In genomic region chr1:53639996-53640695, GRCh38 we compare ENCODE assay signal across 1 cellular context.
TF ChIP-seq lines count a peak whose summit lies in the region.

No MANE protein-coding gene starts in this region.

TF ChIP-seq in WTC11, 78 proteins besides CTCF, POLR2A, EP300 and RAD21:
- TF ChIP-seq CREM (CRISPR knock-in tag; IDR thresholded peaks at IDR 0.05) (no peak), NR1H2 (CRISPR knock-in tag; IDR thresholded peaks at IDR 0.05) (no peak), AR (CRISPR knock-in tag; IDR thresholded peaks at IDR 0.05) (no peak), FOXJ3 (CRISPR knock-in tag; IDR thresholded peaks at IDR 0.05; ENCODE audit: borderline replicate concordance) (no peak), ZNF671 (CRISPR knock-in tag; IDR thresholded peaks at IDR 0.05) (no peak), ZNF396 (CRISPR knock-in tag; IDR thresholded peaks at IDR 0.05; ENCODE audit: borderline replicate concordance) (no peak), ZNF317 (CRISPR knock-in tag; IDR thresholded peaks at IDR 0.05; ENCODE audit: borderline replicate concordance, low read depth) (no peak), NR3C1 (CRISPR knock-in tag; conservative IDR thresholded peaks at IDR 0.05; ENCODE audit: low read depth) (no peak), JAZF1 (CRISPR knock-in tag; IDR thresholded peaks at IDR 0.05) (no peak), HMGA2 (CRISPR knock-in tag; IDR thresholded peaks at IDR 0.05) (no peak), ZNF138 (CRISPR knock-in tag; conservative IDR thresholded peaks at IDR 0.05) (no peak), ZBTB21 (CRISPR knock-in tag; IDR thresholded peaks at IDR 0.05; ENCODE audit: borderline replicate concordance) (no peak), FOXP1 (CRISPR knock-in tag; IDR thresholded peaks at IDR 0.05; ENCODE audit: borderline replicate concordance) (no peak), SOX15 (CRISPR knock-in tag; IDR thresholded peaks at IDR 0.05) (no peak), RORB (CRISPR knock-in tag; IDR thresholded peaks at IDR 0.05) (no peak)
- TF ChIP-seq, protein P1, sequence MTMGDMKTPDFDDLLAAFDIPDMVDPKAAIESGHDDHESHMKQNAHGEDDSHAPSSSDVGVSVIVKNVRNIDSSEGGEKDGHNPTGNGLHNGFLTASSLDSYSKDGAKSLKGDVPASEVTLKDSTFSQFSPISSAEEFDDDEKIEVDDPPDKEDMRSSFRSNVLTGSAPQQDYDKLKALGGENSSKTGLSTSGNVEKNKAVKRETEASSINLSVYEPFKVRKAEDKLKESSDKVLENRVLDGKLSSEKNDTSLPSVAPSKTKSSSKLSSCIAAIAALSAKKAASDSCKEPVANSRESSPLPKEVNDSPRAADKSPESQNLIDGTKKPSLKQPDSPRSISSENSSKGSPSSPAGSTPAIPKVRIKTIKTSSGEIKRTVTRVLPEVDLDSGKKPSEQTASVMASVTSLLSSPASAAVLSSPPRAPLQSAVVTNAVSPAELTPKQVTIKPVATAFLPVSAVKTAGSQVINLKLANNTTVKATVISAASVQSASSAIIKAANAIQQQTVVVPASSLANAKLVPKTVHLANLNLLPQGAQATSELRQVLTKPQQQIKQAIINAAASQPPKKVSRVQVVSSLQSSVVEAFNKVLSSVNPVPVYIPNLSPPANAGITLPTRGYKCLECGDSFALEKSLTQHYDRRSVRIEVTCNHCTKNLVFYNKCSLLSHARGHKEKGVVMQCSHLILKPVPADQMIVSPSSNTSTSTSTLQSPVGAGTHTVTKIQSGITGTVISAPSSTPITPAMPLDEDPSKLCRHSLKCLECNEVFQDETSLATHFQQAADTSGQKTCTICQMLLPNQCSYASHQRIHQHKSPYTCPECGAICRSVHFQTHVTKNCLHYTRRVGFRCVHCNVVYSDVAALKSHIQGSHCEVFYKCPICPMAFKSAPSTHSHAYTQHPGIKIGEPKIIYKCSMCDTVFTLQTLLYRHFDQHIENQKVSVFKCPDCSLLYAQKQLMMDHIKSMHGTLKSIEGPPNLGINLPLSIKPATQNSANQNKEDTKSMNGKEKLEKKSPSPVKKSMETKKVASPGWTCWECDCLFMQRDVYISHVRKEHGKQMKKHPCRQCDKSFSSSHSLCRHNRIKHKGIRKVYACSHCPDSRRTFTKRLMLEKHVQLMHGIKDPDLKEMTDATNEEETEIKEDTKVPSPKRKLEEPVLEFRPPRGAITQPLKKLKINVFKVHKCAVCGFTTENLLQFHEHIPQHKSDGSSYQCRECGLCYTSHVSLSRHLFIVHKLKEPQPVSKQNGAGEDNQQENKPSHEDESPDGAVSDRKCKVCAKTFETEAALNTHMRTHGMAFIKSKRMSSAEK (CRISPR knock-in tag; IDR thresholded peaks at IDR 0.05; ENCODE audit: borderline replicate concordance) = no peak
- TF ChIP-seq, protein P2, sequence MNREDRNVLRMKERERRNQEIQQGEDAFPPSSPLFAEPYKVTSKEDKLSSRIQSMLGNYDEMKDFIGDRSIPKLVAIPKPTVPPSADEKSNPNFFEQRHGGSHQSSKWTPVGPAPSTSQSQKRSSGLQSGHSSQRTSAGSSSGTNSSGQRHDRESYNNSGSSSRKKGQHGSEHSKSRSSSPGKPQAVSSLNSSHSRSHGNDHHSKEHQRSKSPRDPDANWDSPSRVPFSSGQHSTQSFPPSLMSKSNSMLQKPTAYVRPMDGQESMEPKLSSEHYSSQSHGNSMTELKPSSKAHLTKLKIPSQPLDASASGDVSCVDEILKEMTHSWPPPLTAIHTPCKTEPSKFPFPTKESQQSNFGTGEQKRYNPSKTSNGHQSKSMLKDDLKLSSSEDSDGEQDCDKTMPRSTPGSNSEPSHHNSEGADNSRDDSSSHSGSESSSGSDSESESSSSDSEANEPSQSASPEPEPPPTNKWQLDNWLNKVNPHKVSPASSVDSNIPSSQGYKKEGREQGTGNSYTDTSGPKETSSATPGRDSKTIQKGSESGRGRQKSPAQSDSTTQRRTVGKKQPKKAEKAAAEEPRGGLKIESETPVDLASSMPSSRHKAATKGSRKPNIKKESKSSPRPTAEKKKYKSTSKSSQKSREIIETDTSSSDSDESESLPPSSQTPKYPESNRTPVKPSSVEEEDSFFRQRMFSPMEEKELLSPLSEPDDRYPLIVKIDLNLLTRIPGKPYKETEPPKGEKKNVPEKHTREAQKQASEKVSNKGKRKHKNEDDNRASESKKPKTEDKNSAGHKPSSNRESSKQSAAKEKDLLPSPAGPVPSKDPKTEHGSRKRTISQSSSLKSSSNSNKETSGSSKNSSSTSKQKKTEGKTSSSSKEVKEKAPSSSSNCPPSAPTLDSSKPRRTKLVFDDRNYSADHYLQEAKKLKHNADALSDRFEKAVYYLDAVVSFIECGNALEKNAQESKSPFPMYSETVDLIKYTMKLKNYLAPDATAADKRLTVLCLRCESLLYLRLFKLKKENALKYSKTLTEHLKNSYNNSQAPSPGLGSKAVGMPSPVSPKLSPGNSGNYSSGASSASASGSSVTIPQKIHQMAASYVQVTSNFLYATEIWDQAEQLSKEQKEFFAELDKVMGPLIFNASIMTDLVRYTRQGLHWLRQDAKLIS (CRISPR knock-in tag; IDR thresholded peaks at IDR 0.05; ENCODE audit: borderline replicate concordance) = no peak
- TF ChIP-seq, protein P3, sequence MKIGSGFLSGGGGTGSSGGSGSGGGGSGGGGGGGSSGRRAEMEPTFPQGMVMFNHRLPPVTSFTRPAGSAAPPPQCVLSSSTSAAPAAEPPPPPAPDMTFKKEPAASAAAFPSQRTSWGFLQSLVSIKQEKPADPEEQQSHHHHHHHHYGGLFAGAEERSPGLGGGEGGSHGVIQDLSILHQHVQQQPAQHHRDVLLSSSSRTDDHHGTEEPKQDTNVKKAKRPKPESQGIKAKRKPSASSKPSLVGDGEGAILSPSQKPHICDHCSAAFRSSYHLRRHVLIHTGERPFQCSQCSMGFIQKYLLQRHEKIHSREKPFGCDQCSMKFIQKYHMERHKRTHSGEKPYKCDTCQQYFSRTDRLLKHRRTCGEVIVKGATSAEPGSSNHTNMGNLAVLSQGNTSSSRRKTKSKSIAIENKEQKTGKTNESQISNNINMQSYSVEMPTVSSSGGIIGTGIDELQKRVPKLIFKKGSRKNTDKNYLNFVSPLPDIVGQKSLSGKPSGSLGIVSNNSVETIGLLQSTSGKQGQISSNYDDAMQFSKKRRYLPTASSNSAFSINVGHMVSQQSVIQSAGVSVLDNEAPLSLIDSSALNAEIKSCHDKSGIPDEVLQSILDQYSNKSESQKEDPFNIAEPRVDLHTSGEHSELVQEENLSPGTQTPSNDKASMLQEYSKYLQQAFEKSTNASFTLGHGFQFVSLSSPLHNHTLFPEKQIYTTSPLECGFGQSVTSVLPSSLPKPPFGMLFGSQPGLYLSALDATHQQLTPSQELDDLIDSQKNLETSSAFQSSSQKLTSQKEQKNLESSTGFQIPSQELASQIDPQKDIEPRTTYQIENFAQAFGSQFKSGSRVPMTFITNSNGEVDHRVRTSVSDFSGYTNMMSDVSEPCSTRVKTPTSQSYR (CRISPR knock-in tag; IDR thresholded peaks at IDR 0.05) = no peak
- TF ChIP-seq, protein P4, sequence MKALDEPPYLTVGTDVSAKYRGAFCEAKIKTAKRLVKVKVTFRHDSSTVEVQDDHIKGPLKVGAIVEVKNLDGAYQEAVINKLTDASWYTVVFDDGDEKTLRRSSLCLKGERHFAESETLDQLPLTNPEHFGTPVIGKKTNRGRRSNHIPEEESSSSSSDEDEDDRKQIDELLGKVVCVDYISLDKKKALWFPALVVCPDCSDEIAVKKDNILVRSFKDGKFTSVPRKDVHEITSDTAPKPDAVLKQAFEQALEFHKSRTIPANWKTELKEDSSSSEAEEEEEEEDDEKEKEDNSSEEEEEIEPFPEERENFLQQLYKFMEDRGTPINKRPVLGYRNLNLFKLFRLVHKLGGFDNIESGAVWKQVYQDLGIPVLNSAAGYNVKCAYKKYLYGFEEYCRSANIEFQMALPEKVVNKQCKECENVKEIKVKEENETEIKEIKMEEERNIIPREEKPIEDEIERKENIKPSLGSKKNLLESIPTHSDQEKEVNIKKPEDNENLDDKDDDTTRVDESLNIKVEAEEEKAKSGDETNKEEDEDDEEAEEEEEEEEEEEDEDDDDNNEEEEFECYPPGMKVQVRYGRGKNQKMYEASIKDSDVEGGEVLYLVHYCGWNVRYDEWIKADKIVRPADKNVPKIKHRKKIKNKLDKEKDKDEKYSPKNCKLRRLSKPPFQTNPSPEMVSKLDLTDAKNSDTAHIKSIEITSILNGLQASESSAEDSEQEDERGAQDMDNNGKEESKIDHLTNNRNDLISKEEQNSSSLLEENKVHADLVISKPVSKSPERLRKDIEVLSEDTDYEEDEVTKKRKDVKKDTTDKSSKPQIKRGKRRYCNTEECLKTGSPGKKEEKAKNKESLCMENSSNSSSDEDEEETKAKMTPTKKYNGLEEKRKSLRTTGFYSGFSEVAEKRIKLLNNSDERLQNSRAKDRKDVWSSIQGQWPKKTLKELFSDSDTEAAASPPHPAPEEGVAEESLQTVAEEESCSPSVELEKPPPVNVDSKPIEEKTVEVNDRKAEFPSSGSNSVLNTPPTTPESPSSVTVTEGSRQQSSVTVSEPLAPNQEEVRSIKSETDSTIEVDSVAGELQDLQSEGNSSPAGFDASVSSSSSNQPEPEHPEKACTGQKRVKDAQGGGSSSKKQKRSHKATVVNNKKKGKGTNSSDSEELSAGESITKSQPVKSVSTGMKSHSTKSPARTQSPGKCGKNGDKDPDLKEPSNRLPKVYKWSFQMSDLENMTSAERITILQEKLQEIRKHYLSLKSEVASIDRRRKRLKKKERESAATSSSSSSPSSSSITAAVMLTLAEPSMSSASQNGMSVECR (CRISPR knock-in tag; IDR thresholded peaks at IDR 0.05; ENCODE audit: borderline replicate concordance) = no peak
- TF ChIP-seq, protein P5, sequence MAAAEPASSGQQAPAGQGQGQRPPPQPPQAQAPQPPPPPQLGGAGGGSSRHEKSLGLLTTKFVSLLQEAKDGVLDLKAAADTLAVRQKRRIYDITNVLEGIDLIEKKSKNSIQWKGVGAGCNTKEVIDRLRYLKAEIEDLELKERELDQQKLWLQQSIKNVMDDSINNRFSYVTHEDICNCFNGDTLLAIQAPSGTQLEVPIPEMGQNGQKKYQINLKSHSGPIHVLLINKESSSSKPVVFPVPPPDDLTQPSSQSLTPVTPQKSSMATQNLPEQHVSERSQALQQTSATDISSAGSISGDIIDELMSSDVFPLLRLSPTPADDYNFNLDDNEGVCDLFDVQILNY (CRISPR knock-in tag; IDR thresholded peaks at IDR 0.05) = no peak
